Comparison of ENCODE assay signal across 31 cellular contexts in the genomic region with DNA sequence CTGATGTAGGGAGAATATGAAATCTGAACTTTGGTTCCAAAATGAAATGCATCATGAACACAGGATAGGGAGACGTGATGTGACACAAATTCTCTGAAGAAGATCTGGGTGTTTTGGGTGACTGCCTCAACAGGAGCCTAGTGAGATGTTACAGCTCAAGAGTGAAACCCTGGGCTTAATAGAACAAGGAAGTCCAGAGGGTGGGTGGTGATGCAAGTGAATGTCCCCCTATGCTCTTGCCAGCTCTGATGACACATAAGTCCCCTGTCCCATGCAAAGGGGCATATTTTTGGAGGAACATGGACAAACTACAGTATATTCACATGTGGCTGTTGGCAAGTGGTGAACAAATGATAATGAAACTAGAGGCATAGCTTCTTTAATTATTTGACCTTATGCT. TPM values are rescaled to one million over a fixed set of nuclear protein-coding genes. Genes with fewer than 3 reads are reported as not detected.
DNase-seq lines count a peak whose midpoint lies in the region; ATAC-seq, FAIRE-seq and TF ChIP-seq lines count a peak whose summit lies in the region.
"Had no signal": no experiment of that assay in that cellular context is flagged by ENCODE, and none has a peak within 500 bp of the region (broad histone marks: within the 10 kb centered on the region; RNA-seq: fewer than 3 reads in every experiment).

No MANE protein-coding gene starts in this region.

- WGBS in spleen, 5 donors, result 42 to 77% (median 71%) methylated on average over 1 of the region's 1 CpG

- peak overlapping the region; percentile 37 for H3K4me3 Mint-ChIP-seq in activated naive CD8-positive, alpha-beta T cell treated with anti-CD3 and anti-CD28 coated beads, Interleukin-2, amount 10 ng/mL, durations not matched to agents 7 days and 5 days
- H3K4me3 Mint-ChIP-seq: activated CD4-positive, alpha-beta T cell treated with anti-CD3 and anti-CD28 coated beads for 36 hours; brain had no signal

- no peak for ATAC-seq in activated naive CD8-positive, alpha-beta T cell treated with anti-CD3 and anti-CD28 coated beads, Interleukin-2, amount 10 ng/mL, durations not matched to agents 7 days and 5 days (ENCODE audit: low read depth)
- no peak for ATAC-seq in HG03442 (IDR thresholded peaks at IDR 0.05; ENCODE audit: unreplicated experiment)
- ATAC-seq: activated CD4-positive, alpha-beta T cell treated with anti-CD3 and anti-CD28 coated beads for 36 hours; left ventricle myocardium superior; right lobe of liver; Right ventricle myocardium inferior had no signal

- no peaks in the 10 kb centered on the region for H3K36me3 ChIP-seq in spleen
- H3K36me3 ChIP-seq: BLaER1 treated with 17β-estradiol and CSF1 and Interleukin-3, amounts not matched to agents 10 nM and 100 nM; esophagus muscularis mucosa; right lobe of liver; transverse colon had no signal

- H3K4me3 ChIP-seq in NB4 (ENCODE audit: low read depth, low read length) (no peak overlapping the region), spleen (no peak overlapping the region)
- H3K4me3 ChIP-seq: BLaER1 treated with 17β-estradiol and CSF1 and Interleukin-3, amounts not matched to agents 10 nM and 100 nM; esophagus muscularis mucosa; right lobe of liver; transverse colon had no signal

- peak overlapping the region in 5 of 8 donors; percentile 20 to 45 (median 32) for H3K27ac ChIP-seq in spleen
- no peak overlapping the region for H3K27ac ChIP-seq in caudate nucleus (ENCODE audit: low read depth, low read length)
- H3K27ac ChIP-seq: BLaER1 treated with 17β-estradiol and CSF1 and Interleukin-3, amounts not matched to agents 10 nM and 100 nM; esophagus muscularis mucosa; right lobe of liver; transverse colon had no signal

- POLR2A ChIA-PET in activated naive CD8-positive, alpha-beta T cell treated with anti-CD3 and anti-CD28 coated beads, Interleukin-2, amount 10 ng/mL, durations not matched to agents 7 days and 5 days (lab: Charles Lee), result interaction anchor here (1.3 to 1.8 kb wide), 2 partner anchors 9 to 215 kb away, joined by 4 to 9 read pairs; partner anchors contain the start of genes CRTAM and HSPA8

- H3K4me1 Mint-ChIP-seq in activated naive CD8-positive, alpha-beta T cell treated with anti-CD3 and anti-CD28 coated beads, Interleukin-2, amount 10 ng/mL, durations not matched to agents 7 days and 5 days, result peaks cover 81% of the 10 kb centered on the region

- peaks cover 2% of the 10 kb centered on the region for H3K9me3 Mint-ChIP-seq in activated naive CD8-positive, alpha-beta T cell treated with anti-CD3 and anti-CD28 coated beads, Interleukin-2, amount 10 ng/mL, durations not matched to agents 7 days and 5 days
- H3K9me3 Mint-ChIP-seq: brain had no signal

- intact Hi-C loops in spleen (cut with DNase I; ENCODE audit: low total_unique reads), result no loop called here

- DNase-seq in GM12891 (ENCODE audit: insufficient read length, low spot score) (no peak), NB4 (ENCODE audit: low read depth) (peak; percentile 29), spleen (no peak), NCI-H1105 (lab: John Stamatoyannopoulos, UW) (no peak), caudate nucleus (lab: John Stamatoyannopoulos, UW) (no peak)
- no peak for DNase-seq in activated naive CD8-positive, alpha-beta T cell treated with anti-CD3 and anti-CD28 coated beads, Interleukin-2, amount 10 ng/mL, durations not matched to agents 7 days and 5 days
- DNase-seq: activated CD4-positive, alpha-beta T cell treated with anti-CD3 and anti-CD28 coated beads for 36 hours; activated naive CD4-positive, alpha-beta T cell; amniotic stem cell; Calu3; DMS79; foreskin fibroblast; GF-D8; head of caudate nucleus; left ventricle myocardium superior; NCI-H1092 treated with DMSO at 0.1 percent for 48 hours; NCI-H187 treated with DMSO at 0.1 percent for 48 hours; NCI-H2171 treated with DMSO at 0.1 percent for 48 hours; NCI-H510A treated with DMSO at 0.1 percent for 48 hours; right lobe of liver; stimulated activated CD4-positive, alpha-beta T cell treated with anti-CD3 and anti-CD28 coated beads, Interleukin-2, amount 100 ng/mL, for 48 hours; transverse colon had no signal

- H3K9me3 ChIP-seq in spleen, result no peaks in the 10 kb centered on the region
- H3K9me3 ChIP-seq: BLaER1 treated with 17β-estradiol and CSF1 and Interleukin-3, amounts not matched to agents 10 nM and 100 nM; esophagus muscularis mucosa; right lobe of liver; transverse colon had no signal

- no peaks in the 10 kb centered on the region for H3K27me3 ChIP-seq in spleen (replicated peaks in 1 of 7)
- H3K27me3 ChIP-seq: BLaER1 treated with 17β-estradiol and CSF1 and Interleukin-3, amounts not matched to agents 10 nM and 100 nM; right lobe of liver; transverse colon had no signal

- no peaks in the 10 kb centered on the region for H3K27me3 Mint-ChIP-seq in activated naive CD8-positive, alpha-beta T cell treated with anti-CD3 and anti-CD28 coated beads, Interleukin-2, amount 10 ng/mL, durations not matched to agents 7 days and 5 days
- H3K27me3 Mint-ChIP-seq: activated CD4-positive, alpha-beta T cell treated with anti-CD3 and anti-CD28 coated beads for 36 hours had no signal

- TF ChIP-seq CTCF in NB4 (IDR thresholded peaks at IDR 0.05; ENCODE audit: low read depth, low read length) (no peak), spleen (IDR thresholded peaks at IDR 0.05 in 8 of 11, conservative IDR thresholded peaks at IDR 0.05 in 3 of 11) (no peak)

- peaks cover 24% of the 10 kb centered on the region for H3K36me3 Mint-ChIP-seq in activated naive CD8-positive, alpha-beta T cell treated with anti-CD3 and anti-CD28 coated beads, Interleukin-2, amount 10 ng/mL, durations not matched to agents 7 days and 5 days
- H3K36me3 Mint-ChIP-seq: brain had no signal

- H3K27ac Mint-ChIP-seq in activated naive CD8-positive, alpha-beta T cell treated with anti-CD3 and anti-CD28 coated beads, Interleukin-2, amount 10 ng/mL, durations not matched to agents 7 days and 5 days, result peak overlapping the region; percentile 78
- H3K27ac Mint-ChIP-seq: activated CD4-positive, alpha-beta T cell treated with anti-CD3 and anti-CD28 coated beads for 36 hours; brain; progenitor cell of endocrine pancreas had no signal

- peak; percentile 47 for FAIRE-seq in GM12891 (lab: Jason Lieb, UNC)
- FAIRE-seq: endometrium, keratinocyte had no signal

- peaks cover 5 to 60% (median 15%) of the 10 kb centered on the region in 6 donors for H3K4me1 ChIP-seq in spleen
- H3K4me1 ChIP-seq: esophagus muscularis mucosa, right lobe of liver, transverse colon had no signal

- TF ChIP-seq POLR2A in GM12891 (IDR thresholded peaks at IDR 0.05; ENCODE audit: low read depth, low read length), result no peak
- no peak for TF ChIP-seq POLR2A in NB4 (IDR thresholded peaks at IDR 0.05; ENCODE audit: extremely low read depth, insufficient read length)
- TF ChIP-seq POLR2A in spleen (IDR thresholded peaks at IDR 0.05), result no peak

TF ChIP-seq in GM12891, 5 proteins besides CTCF, POLR2A, EP300 and RAD21:
- TF ChIP-seq SPI1 (IDR thresholded peaks at IDR 0.05; ENCODE audit: low read depth, low read length) (0 out of 2 replicates have a peak, but pooled peaks have one; percentile 7), POU2F2 (IDR thresholded peaks at IDR 0.05; ENCODE audit: low read depth, low read length) (no peak)

RNA-seq across cellular contexts. Expression of gene CRTAM, which starts 9.1 kb away (rescaled TPM):
- 0.94 TPM for polyA plus RNA-seq in GM12891 (2012; ENCODE audit: low read depth, missing spikeins)
- 10 to 100 TPM; 18.9 to 20.8 TPM for total RNA-seq in activated naive CD8-positive, alpha-beta T cell treated with anti-CD3 and anti-CD28 coated beads, Interleukin-2, amount 10 ng/mL, durations not matched to agents 7 days and 5 days
- 1 to 10 TPM; 2.0 to 6.1 (median 4.4) TPM for total RNA-seq in spleen
- 1 to 10 TPM in 2 of 3 donors, under 1 TPM in 1; 0.93 to 1.8 (median 1.1) TPM for polyA plus RNA-seq in spleen
- total RNA-seq: Calu3, dermis microvascular lymphatic vessel endothelial cell, left ventricle myocardium superior, progenitor cell of endocrine pancreas had no signal

RNA-seq across cellular contexts. Expression of gene JHY, which starts 35.1 kb away (rescaled TPM):
- 2.4 TPM for polyA plus RNA-seq in GM12891 (2012; ENCODE audit: low read depth, missing spikeins)
- total RNA-seq in activated naive CD8-positive, alpha-beta T cell treated with anti-CD3 and anti-CD28 coated beads, Interleukin-2, amount 10 ng/mL, durations not matched to agents 7 days and 5 days, result 1 to 10 TPM; 5.5 to 6.2 TPM
- 1 to 10 TPM; 3.8 to 5.6 (median 5.4) TPM for total RNA-seq in spleen
- 1 to 10 TPM; 1.0 to 1.9 (median 1.7) TPM for polyA plus RNA-seq in spleen
